10 cellular contexts compared by ENCODE assay signal in the genomic region with DNA sequence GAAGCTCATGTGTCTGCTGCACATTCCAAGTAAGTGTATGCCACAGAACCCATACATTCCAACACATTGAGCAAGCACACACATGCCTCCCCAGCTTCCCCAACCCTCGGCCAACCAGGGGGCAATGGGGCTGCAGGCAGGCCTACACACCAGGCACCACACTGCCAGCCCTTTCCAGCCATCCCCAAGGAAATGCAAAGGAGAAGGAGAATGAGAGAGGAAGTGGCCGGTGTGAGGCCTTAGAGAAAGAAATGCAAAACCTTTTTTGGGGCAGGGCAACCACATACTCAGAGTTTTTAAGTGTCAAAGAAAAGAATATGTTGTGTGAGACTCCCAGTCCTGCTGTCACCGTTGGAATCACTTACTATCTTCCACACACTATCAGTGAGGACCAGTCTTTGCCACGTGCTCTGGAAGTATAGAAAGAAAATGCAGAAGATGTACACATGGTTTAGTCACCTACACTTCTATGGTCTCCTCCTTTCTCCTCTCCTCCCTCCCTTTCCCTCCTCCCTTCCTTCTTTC. TPM values are rescaled to one million over a fixed set of nuclear protein-coding genes. Genes with fewer than 3 reads are reported as not detected.
A peak's percentile ranks its signal among the peaks of the same experiment; 100 is the strongest.
DNase-seq lines count a peak whose midpoint lies in the region; ATAC-seq, FAIRE-seq and TF ChIP-seq lines count a peak whose summit lies in the region.
"Had no signal": no experiment of that assay in that cellular context is flagged by ENCODE, and none has a peak within 500 bp of the region (broad histone marks: within the 10 kb centered on the region; RNA-seq: fewer than 3 reads in every experiment).

No MANE protein-coding gene starts in this region.

- H3K27ac ChIP-seq in psoas muscle, result no peak overlapping the region
- H3K27ac ChIP-seq: left ventricle myocardium inferior had no signal

- peaks cover 3% of the 10 kb centered on the region for H3K36me3 ChIP-seq in bronchial epithelial cell (ENCODE audit: control insufficient read depth, insufficient read depth, low read length)
- no peaks in the 10 kb centered on the region for H3K36me3 ChIP-seq in psoas muscle (ENCODE audit: insufficient read depth in 1 of 2, low read depth in 1 of 2)
- H3K36me3 ChIP-seq: left ventricle myocardium inferior had no signal

- H3K27me3 ChIP-seq in bronchial epithelial cell (ENCODE audit: control insufficient read depth, insufficient read depth, low read length) (no peaks in the 10 kb centered on the region), psoas muscle (ENCODE audit: insufficient read depth in 3 of 3, low read length in 2 of 3) (peaks cover 0 to 8% (median 3%) of the 10 kb centered on the region in 3 donors)

- TF ChIP-seq CTCF in bronchial epithelial cell (IDR thresholded peaks at IDR 0.05; ENCODE audit: insufficient read depth, low read length, severe bottlenecking) (no peak), psoas muscle (IDR thresholded peaks at IDR 0.05) (no peak)

- H3K4me1 ChIP-seq in psoas muscle, result no peaks in the 10 kb centered on the region

- DNase-seq in EL, result peak; percentile 97
- peak; percentile 83 for DNase-seq in LHCN-M2 (ENCODE audit: low read depth)
- DNase-seq in bronchial epithelial cell (ENCODE audit: low read depth), result peak; percentile 80
- DNase-seq in kidney tubule cell (ENCODE audit: low spot score), result peak; percentile 65
- DNase-seq in psoas muscle, result no peak
- DNase-seq in SKM-1 (lab: John Stamatoyannopoulos, UW; ENCODE audit: unreplicated experiment), result no peak
- no peak for DNase-seq in activated CD4-positive, alpha-beta T cell treated with anti-CD3 and anti-CD28 coated beads for 1 hour
- DNase-seq in activated naive CD4-positive, alpha-beta T cell treated with anti-CD3 and anti-CD28 coated beads, Interleukin-2, amount 50 U/mL, for 16 hours, result no peak
- DNase-seq: left ventricle myocardium inferior, right cardiac atrium had no signal

- no peaks in the 10 kb centered on the region for H3K9me3 ChIP-seq in psoas muscle
- H3K9me3 ChIP-seq: left ventricle myocardium inferior had no signal

- no peak for ATAC-seq in psoas muscle
- ATAC-seq: right cardiac atrium had no signal

- H3K4me3 ChIP-seq in bronchial epithelial cell (ENCODE audit: low read depth, low read length) (no peak overlapping the region), psoas muscle (no peak overlapping the region)
- H3K4me3 ChIP-seq: left ventricle myocardium inferior had no signal

- WGBS in psoas muscle, 3 donors, result 53 to 61% (median 57%) methylated on average over 4 of the region's 4 CpGs

- intact Hi-C loops in psoas muscle (cut with DNase I), result no loop called here

- no peak for FAIRE-seq in bronchial epithelial cell (lab: Jason Lieb, UNC)

RNA-seq across cellular contexts. Expression of a gene that starts 11.1 kb away (rescaled TPM):
- total RNA-seq in LHCN-M2 (2014; rRNA removed), result 58.9 and 104 TPM in 2 replicates
- polyA plus RNA-seq in LHCN-M2 (2012), result 33.6 TPM
- 32.6 and 37.1 TPM in 2 replicates for total RNA-seq in bronchial epithelial cell
- 1 to 10 TPM; 2.1 to 5.6 (median 3.8) TPM for total RNA-seq in psoas muscle
- polyA plus RNA-seq in psoas muscle, result 1 to 10 TPM; 1.1 to 2.3 (median 1.9) TPM

Comparison
In these comparisons a context has a peak if more than half of its experiments do, and no peak if none do; other contexts are left out.
1. DNase-seq: peak in EL (single experiment), LHCN-M2 (single experiment), bronchial epithelial cell (single experiment) and kidney tubule cell (single experiment); none in psoas muscle (0 of 2), SKM-1 (single experiment), activated CD4-positive, alpha-beta T cell treated with anti-CD3 and anti-CD28 coated beads for 1 hour (single experiment) and activated naive CD4-positive, alpha-beta T cell treated with anti-CD3 and anti-CD28 coated beads, Interleukin-2, amount 50 U/mL, for 16 hours (single experiment).